Comparison of ENCODE assay signal across 14 cellular contexts in genomic region chr2:240960963-240961876, GRCh38.
DNase-seq lines count a peak whose midpoint lies in the region; ATAC-seq and TF ChIP-seq lines count a peak whose summit lies in the region.
"Had no signal": no experiment of that assay in that cellular context is flagged by ENCODE, and none has a peak within 500 bp of the region (broad histone marks: within the 10 kb centered on the region; RNA-seq: fewer than 3 reads in every experiment).

No MANE protein-coding gene starts in this region.

- no peaks in the 10 kb centered on the region for H3K27me3 ChIP-seq in HL-60 (ENCODE audit: insufficient read depth, poor library complexity, severe bottlenecking)
- H3K27me3 ChIP-seq: ascending aorta, MG63 had no signal

- H3K4me3 ChIP-seq in HL-60 (replicated peaks; ENCODE audit: insufficient read depth, low read length) = no peak overlapping the region
- H3K4me3 ChIP-seq in skin epidermis = no peak overlapping the region
- H3K4me3 ChIP-seq: ascending aorta, MG63, suprapubic skin had no signal

- DNase-seq in HL-60 (ENCODE audit: low read depth in 1 of 2, low spot score in 1 of 2) (peak in 1 of 2 experiments; percentile 84), SKM-1 (lab: John Stamatoyannopoulos, UW; ENCODE audit: unreplicated experiment) (peak; percentile 90), iris pigment epithelial cell (ENCODE audit: low read depth) (peak; percentile 26), NCI-H187 treated with DMSO at 0.1 percent for 48 hours (lab: John Stamatoyannopoulos, UW) (no peak)
- DNase-seq: immature natural killer cell, MG63, NCI-H526 treated with DMSO at 0.1 percent for 48 hours had no signal

- peak overlapping the region; percentile 76 for H3K27ac ChIP-seq in HL-60 (replicated peaks)
- peak overlapping the region in 11 of 21 experiments; percentile 28 to 77 (median 65) for H3K27ac ChIP-seq in skin epidermis
- H3K27ac ChIP-seq: ascending aorta, epithelial cell of prostate had no signal

- TF ChIP-seq CTCF in HL-60 (IDR thresholded peaks at IDR 0.05; ENCODE audit: insufficient read depth, low read length) = no peak

- ATAC-seq in GM21528 (IDR thresholded peaks at IDR 0.05; ENCODE audit: low FRiP score, unreplicated experiment) (no peak), GM21786 (IDR thresholded peaks at IDR 0.05; ENCODE audit: unreplicated experiment) (no peak), HG03571 (IDR thresholded peaks at IDR 0.05; ENCODE audit: unreplicated experiment) (no peak)
